ENCODE assay signal across 9 cellular contexts in the genomic region with DNA sequence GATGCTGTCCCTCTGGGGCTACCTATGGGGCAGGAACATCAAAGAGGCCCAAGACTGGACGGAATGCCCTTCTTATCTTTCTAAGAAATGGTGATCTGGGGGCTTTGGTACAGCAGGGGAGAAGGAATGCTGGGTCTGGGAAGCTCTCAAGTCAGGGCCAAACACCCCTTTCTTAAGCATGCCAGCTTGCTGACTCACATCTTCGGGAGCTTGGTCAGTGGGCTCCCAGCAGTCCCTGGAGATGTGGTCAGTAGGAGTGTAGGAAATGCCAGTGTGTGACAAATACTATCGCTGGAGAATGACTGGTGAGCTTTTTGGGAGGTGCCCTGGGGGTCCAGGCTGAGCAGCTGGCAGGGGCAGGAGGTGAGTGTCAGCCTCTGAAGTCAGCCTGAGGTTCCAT.
DNase-seq lines count a peak whose midpoint lies in the region; ATAC-seq, FAIRE-seq and TF ChIP-seq lines count a peak whose summit lies in the region.
"Had no signal": no experiment of that assay in that cellular context is flagged by ENCODE, and none has a peak within 500 bp of the region (broad histone marks: within the 10 kb centered on the region; RNA-seq: fewer than 3 reads in every experiment).

No MANE protein-coding gene starts in this region.

- no peak for TF ChIP-seq CTCF in BJ (IDR thresholded peaks at IDR 0.05; ENCODE audit: insufficient read depth, low read depth, low read length)
- no peak for TF ChIP-seq CTCF in omental fat pad (IDR thresholded peaks at IDR 0.05)

- no peak overlapping the region for H3K4me3 ChIP-seq in BJ (ENCODE audit: low read depth, low read length)

- CTCF ChIA-PET in BJ (lab: Yijun Ruan, JAX) = interaction anchor here (1.3 to 2.6 kb wide), 5 partner anchors 22 to 362 kb away, joined by 3 to 9 read pairs (median 5); no protein-coding TSS in a partner anchor

- H3K27ac ChIP-seq in epithelial cell of prostate = peak overlapping the region; percentile 71
- H3K27ac ChIP-seq: WERI-Rb-1 had no signal

- no peaks in the 10 kb centered on the region for H3K36me3 ChIP-seq in BJ (ENCODE audit: control insufficient read depth, insufficient read depth, low read length)
- H3K36me3 ChIP-seq: WERI-Rb-1 had no signal

- H3K27me3 ChIP-seq in BJ (ENCODE audit: control insufficient read depth, insufficient read depth, low read length) = no peaks in the 10 kb centered on the region

- peak; percentile 93 for FAIRE-seq in RCC 7860 (lab: Jason Lieb, UNC)

- ATAC-seq in omental fat pad (ENCODE audit: low FRiP score) (peak; percentile 69), GM21717 (IDR thresholded peaks at IDR 0.05; ENCODE audit: unreplicated experiment) (no peak)

- peak; percentile 60 for DNase-seq in BJ (ENCODE audit: low read depth)
- peak; percentile 96 for DNase-seq in RCC 7860 (ENCODE audit: low spot score)
- no peak for DNase-seq in epithelial cell of prostate (ENCODE audit: low read depth, low spot score)
- DNase-seq in omental fat pad (ENCODE audit: low spot score) = no peak
- no peak for DNase-seq in DMS114 treated with DMSO at 0.1 percent for 48 hours (lab: John Stamatoyannopoulos, UW; ENCODE audit: unreplicated experiment)
- no peak for DNase-seq in T-helper 9 cell
- no peak for DNase-seq in T-helper 1 cell
- DNase-seq: WERI-Rb-1 had no signal

- POLR2A ChIA-PET in BJ (lab: Charles Lee) = interaction anchor here (0.7 kb wide), 1 partner anchor 19 kb away, joined by 3 read pairs; no protein-coding TSS in a partner anchor

Comparison
In these comparisons a context has a peak if more than half of its experiments do, and no peak if none do; other contexts are left out.
1. DNase-seq: peak in BJ (single experiment) and RCC 7860 (single experiment); none in epithelial cell of prostate (single experiment), omental fat pad (single experiment), DMS114 treated with DMSO at 0.1 percent for 48 hours (single experiment), T-helper 9 cell (single experiment) and T-helper 1 cell (0 of 5).